ENCODE assay signal across 15 cellular contexts in the genomic region with DNA sequence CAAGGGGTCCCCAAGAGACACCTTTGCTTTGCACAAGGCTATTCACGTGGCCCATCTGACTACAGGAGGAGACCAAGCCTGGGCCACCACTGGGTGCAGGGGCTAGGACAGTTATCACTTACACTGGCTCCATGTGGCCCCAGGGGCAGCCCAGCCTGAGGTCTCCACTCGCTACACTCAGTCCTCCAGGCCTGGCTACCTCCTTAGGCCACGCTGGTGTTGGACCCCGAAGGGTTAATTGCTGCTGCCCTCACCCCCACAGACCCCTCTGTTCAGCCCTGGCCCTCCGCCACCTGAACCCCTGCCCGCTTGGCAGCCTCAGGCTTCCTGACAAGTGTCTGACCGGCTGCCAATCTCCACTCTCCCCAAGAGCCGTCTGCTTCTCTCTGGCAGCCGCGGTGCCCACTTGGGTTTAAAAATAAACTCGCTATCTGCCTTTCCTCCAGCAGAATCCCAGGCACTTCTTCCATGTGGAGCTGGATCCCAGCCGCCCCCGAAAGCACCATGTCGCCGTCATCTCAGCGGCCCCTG. TPM values are rescaled to one million over a fixed set of nuclear protein-coding genes. Genes with fewer than 3 reads are reported as not detected.
DNase-seq lines count a peak whose midpoint lies in the region; ATAC-seq and TF ChIP-seq lines count a peak whose summit lies in the region.
"Had no signal": no experiment of that assay in that cellular context is flagged by ENCODE, and none has a peak within 500 bp of the region (broad histone marks: within the 10 kb centered on the region; RNA-seq: fewer than 3 reads in every experiment).

No MANE protein-coding gene starts in this region.

- H3K27me3 ChIP-seq in right cardiac atrium (ENCODE audit: control insufficient read depth, insufficient read depth), result no peaks in the 10 kb centered on the region
- H3K27me3 ChIP-seq in spleen (replicated peaks in 1 of 7), result peaks cover 0 to 13% (median 0%) of the 10 kb centered on the region in 7 donors
- H3K27me3 ChIP-seq: BE2C, esophagus squamous epithelium, upper lobe of left lung had no signal

- H3K4me1 ChIP-seq in right cardiac atrium (ENCODE audit: control insufficient read depth, insufficient read depth, low read length) (peaks cover 6% of the 10 kb centered on the region), spleen (peaks cover 0 to 11% (median 0%) of the 10 kb centered on the region in 6 donors)
- H3K4me1 ChIP-seq: BE2C had no signal

- peak overlapping the region; percentile 90 for H3K27ac ChIP-seq in right cardiac atrium (ENCODE audit: low read length)
- no peak overlapping the region for H3K27ac ChIP-seq in spleen

- H3K36me3 Mint-ChIP-seq in brain, result no peaks in the 10 kb centered on the region
- H3K36me3 Mint-ChIP-seq: naive B cell had no signal

- H3K9me3 ChIP-seq in right cardiac atrium (ENCODE audit: control insufficient read depth, low read length), result no peaks in the 10 kb centered on the region
- no peaks in the 10 kb centered on the region for H3K9me3 ChIP-seq in spleen
- H3K9me3 ChIP-seq: BE2C, esophagus squamous epithelium, upper lobe of left lung had no signal

- TF ChIP-seq CTCF in brain (conservative IDR thresholded peaks at IDR 0.05) (no peak), spleen (IDR thresholded peaks at IDR 0.05 in 8 of 11, conservative IDR thresholded peaks at IDR 0.05 in 3 of 11) (no peak)

- H3K27ac Mint-ChIP-seq in brain, result peak overlapping the region in 4 of 5 experiments; percentile 68 to 98 (median 84)
- H3K27ac Mint-ChIP-seq: activated CD4-positive, alpha-beta memory T cell treated with anti-CD3 and anti-CD28 coated beads, Interleukin-2, amount 10 ng/mL, durations not matched to agents 7 days and 5 days; naive B cell had no signal

- H3K4me3 Mint-ChIP-seq in brain, result peak overlapping the region in 2 of 5 experiments; percentile 62 to 71
- H3K4me3 Mint-ChIP-seq: activated CD4-positive, alpha-beta memory T cell treated with anti-CD3 and anti-CD28 coated beads, Interleukin-2, amount 10 ng/mL, durations not matched to agents 7 days and 5 days had no signal

- H3K27me3 Mint-ChIP-seq in brain, result peaks cover 18% of the 10 kb centered on the region
- H3K27me3 Mint-ChIP-seq: activated CD4-positive, alpha-beta memory T cell treated with anti-CD3 and anti-CD28 coated beads, Interleukin-2, amount 10 ng/mL, durations not matched to agents 7 days and 5 days had no signal

- H3K4me1 Mint-ChIP-seq in brain, result peaks cover 38% of the 10 kb centered on the region
- H3K4me1 Mint-ChIP-seq: activated CD4-positive, alpha-beta memory T cell treated with anti-CD3 and anti-CD28 coated beads, Interleukin-2, amount 10 ng/mL, durations not matched to agents 7 days and 5 days; naive B cell had no signal

- intact Hi-C loops in right cardiac atrium (cut with DNase I), result no loop called here
- intact Hi-C loops in spleen (cut with DNase I; ENCODE audit: low total_unique reads), result no loop called here

- in situ Hi-C loops in ACHN (cut with HindIII; ENCODE audit: low pct_ligation_motif_present, low pct_unique_long_range_greater_than_20kb, low sequenced_read_pairs), result no loop called here

- TF ChIP-seq POLR2A in spleen (IDR thresholded peaks at IDR 0.05), result no peak

- H3K9me3 Mint-ChIP-seq in brain, result peaks cover 0 to 4% (median 0%) of the 10 kb centered on the region in 5 experiments
- H3K9me3 Mint-ChIP-seq: activated CD4-positive, alpha-beta memory T cell treated with anti-CD3 and anti-CD28 coated beads, Interleukin-2, amount 10 ng/mL, durations not matched to agents 7 days and 5 days; naive B cell had no signal

- 19% methylated on average over 16 of the region's 16 CpGs for WGBS in right cardiac atrium
- WGBS in spleen, 5 donors, result 56 to 75% (median 60%) methylated on average over 15 to 16 of the region's 16 CpGs

- no peaks in the 10 kb centered on the region for H3K36me3 ChIP-seq in spleen
- H3K36me3 ChIP-seq: BE2C, esophagus squamous epithelium, upper lobe of left lung had no signal

- ATAC-seq in right cardiac atrium (peak; percentile 61 to 74), HG02588 (IDR thresholded peaks at IDR 0.05; ENCODE audit: unreplicated experiment) (no peak)
- ATAC-seq: left colon had no signal

- H3K4me3 ChIP-seq in right cardiac atrium (ENCODE audit: low read length), result no peak overlapping the region
- no peak overlapping the region for H3K4me3 ChIP-seq in spleen
- H3K4me3 ChIP-seq: esophagus squamous epithelium, upper lobe of left lung had no signal

- DNase-seq in H4 (ENCODE audit: low spot score) (peak; percentile 5), right cardiac atrium (peak; percentile 54 to 88 (median 80)), spleen (peak; percentile 64), ACHN (no peak), GM19240 (ENCODE audit: insufficient read length, low spot score) (no peak)
- DNase-seq: activated CD4-positive, alpha-beta memory T cell treated with anti-CD3 and anti-CD28 coated beads, Interleukin-2, amount 10 ng/mL, durations not matched to agents 7 days and 5 days; BE2C; dermis blood vessel endothelial cell; DND-41; esophagus squamous epithelium; left colon; naive B cell had no signal

RNA-seq across cellular contexts. Expression of a gene that starts 27.8 kb away (rescaled TPM):
- 1.4 and 2.3 TPM in 2 replicates for total RNA-seq in H4 (2014; rRNA removed; shearing (Covaris generic))
- polyA plus RNA-seq in brain (ENCODE audit: insufficient read depth, low read depth, low replicate concordance) (5.5 TPM), right cardiac atrium (21.5 TPM), spleen (under 1 TPM; 0.22 to 0.29 (median 0.26) TPM)
- total RNA-seq in right cardiac atrium (10 to 100 TPM in 3 of 4 donors, 1 to 10 TPM in 1; 9.5 to 43.3 (median 34.0) TPM), spleen (under 1 TPM in 6 of 7 donors, not detected in 1; 0.10 to 0.79 (median 0.47) TPM)

RNA-seq across cellular contexts. Expression of a gene that starts 43.5 kb away (rescaled TPM):
- 8.2 and 8.8 TPM in 2 replicates for total RNA-seq in H4 (2014; rRNA removed; shearing (Covaris generic))
- 6.8 TPM for polyA plus RNA-seq in brain (ENCODE audit: insufficient read depth, low read depth, low replicate concordance)
- 10 to 100 TPM; 35.2 to 64.0 (median 48.5) TPM for total RNA-seq in right cardiac atrium
- polyA plus RNA-seq in right cardiac atrium, result 20.8 TPM
- total RNA-seq in spleen, result 1 to 10 TPM in 4 of 7 donors, under 1 TPM in 3; 0.43 to 1.8 (median 1.1) TPM
- under 1 TPM; 0.41 to 0.86 (median 0.80) TPM for polyA plus RNA-seq in spleen

Comparison
In these comparisons a context has a peak if more than half of its experiments do, and no peak if none do; other contexts are left out.
1. DNase-seq: peak in H4 (single experiment), right cardiac atrium (3 of 3) and spleen (single experiment); none in ACHN (single experiment) and GM19240 (single experiment).